ENCODE assay signal across 1 cellular context in the genomic region with DNA sequence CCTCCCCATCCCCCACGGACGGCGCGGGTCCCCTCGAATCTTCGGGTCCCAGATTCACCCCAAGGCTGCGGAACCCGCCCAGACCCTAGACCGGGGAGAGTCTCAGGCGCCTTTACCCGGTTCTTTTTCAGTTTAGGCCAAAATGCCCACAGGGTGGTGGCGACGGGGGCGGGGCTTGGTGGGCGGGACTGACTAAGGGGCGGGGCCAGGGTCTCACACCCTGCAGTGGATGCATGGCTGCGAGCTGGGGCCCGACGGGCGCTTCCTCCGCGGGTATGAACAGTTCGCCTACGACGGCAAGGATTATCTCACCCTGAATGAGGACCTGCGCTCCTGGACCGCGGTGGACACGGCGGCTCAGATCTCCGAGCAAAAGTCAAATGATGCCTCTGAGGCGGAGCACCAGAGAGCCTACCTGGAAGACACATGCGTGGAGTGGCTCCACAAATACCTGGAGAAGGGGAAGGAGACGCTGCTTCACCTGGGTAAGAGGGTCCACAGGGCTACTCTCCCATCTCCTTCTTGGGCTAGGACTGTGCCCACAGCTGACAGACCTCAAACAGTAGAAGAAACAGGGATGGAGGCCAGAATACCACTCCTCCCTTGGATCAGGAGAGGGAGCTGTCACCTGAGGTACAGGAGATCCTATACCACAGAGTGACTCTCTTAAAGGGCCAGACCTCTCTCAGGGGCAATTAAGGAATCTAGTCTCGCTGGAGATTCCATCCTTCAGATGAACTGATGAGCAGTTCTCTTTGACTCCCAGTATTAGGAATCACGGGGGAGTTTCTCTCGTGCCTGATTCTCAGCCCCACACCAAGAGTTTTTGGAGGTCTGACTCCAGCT.
TF ChIP-seq lines count a peak whose summit lies in the region.

No MANE protein-coding gene starts in this region.

TF ChIP-seq in endothelial cell of umbilical vein, 7 proteins besides CTCF, POLR2A, EP300 and RAD21 (continued from another document):
- no peak for TF ChIP-seq POLR2AphosphoS5 (IDR thresholded peaks at IDR 0.05; ENCODE audit: insufficient read depth, low read depth, low read length)
- TF ChIP-seq JUN (IDR thresholded peaks at IDR 0.05; ENCODE audit: borderline replicate concordance, insufficient read depth, insufficient read length, low read depth): no peak
- TF ChIP-seq, protein P1, sequence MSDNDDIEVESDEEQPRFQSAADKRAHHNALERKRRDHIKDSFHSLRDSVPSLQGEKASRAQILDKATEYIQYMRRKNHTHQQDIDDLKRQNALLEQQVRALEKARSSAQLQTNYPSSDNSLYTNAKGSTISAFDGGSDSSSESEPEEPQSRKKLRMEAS (IDR thresholded peaks at IDR 0.05; ENCODE audit: insufficient read depth, insufficient read length): no peak
